17 cellular contexts compared by ENCODE assay signal in genomic region chr3:52150860-52151259, GRCh38. TPM values are rescaled to one million over a fixed set of nuclear protein-coding genes. Genes with fewer than 3 reads are reported as not detected.
A peak's percentile ranks its signal among the peaks of the same experiment; 100 is the strongest.
DNase-seq lines count a peak whose midpoint lies in the region; ATAC-seq and TF ChIP-seq lines count a peak whose summit lies in the region.
"Had no signal": no experiment of that assay in that cellular context is flagged by ENCODE, and none has a peak within 500 bp of the region (broad histone marks: within the 10 kb centered on the region; RNA-seq: fewer than 3 reads in every experiment).

No MANE protein-coding gene starts in this region.

- intact Hi-C loops in CD14-positive monocyte (cut with micrococcal nuclease): loop anchor here in 1 of 2 donors (5.0 kb wide), 1 partner anchor 46 kb away; the partner anchor contains the start of gene ALAS1

- TF ChIP-seq CTCF in CD14-positive monocyte (IDR thresholded peaks at IDR 0.05): no peak
- TF ChIP-seq CTCF in RWPE1 (conservative IDR thresholded peaks at IDR 0.05; ENCODE audit: low read depth): no peak
- no peak for TF ChIP-seq CTCF in nephron progenitor cell (IDR thresholded peaks at IDR 0.05)
- no peak for TF ChIP-seq CTCF in WERI-Rb-1 (IDR thresholded peaks at IDR 0.05; ENCODE audit: low read depth, low read length)

- DNase-seq in CD14-positive monocyte (ENCODE audit: low spot score) (peak; percentile 3), RWPE1 (ENCODE audit: low spot score) (no peak), nephron progenitor cell (no peak), COR-L47 (lab: John Stamatoyannopoulos, UW) (no peak), WERI-Rb-1 (no peak)
- DNase-seq: ACHN; BE2C; Calu3; CD4-positive, alpha-beta memory T cell; DMS79 treated with DMSO at 0.1 percent for 48 hours; GF-D8; HCEC 1CT had no signal

- H3K27ac ChIP-seq in RWPE1 (peak overlapping the region; percentile 21), WERI-Rb-1 (no peak overlapping the region; the same call in 1 of the 2 replicates)
- H3K27ac ChIP-seq: C4-2B had no signal

- POLR2A ChIA-PET in RWPE1 (lab: Yijun Ruan, JAX; ENCODE audit: low non-redundant PET): no interaction called here

- H3K4me3 ChIP-seq in WERI-Rb-1 (ENCODE audit: low read depth, low read length): no peak overlapping the region
- H3K4me3 ChIP-seq: GM23338 had no signal

- H3K36me3 Mint-ChIP-seq in CD14-positive monocyte: peaks cover 20 to 41% of the 10 kb centered on the region in 2 donors
- H3K36me3 Mint-ChIP-seq in nephron progenitor cell (ENCODE audit: low read depth): peaks cover 10% of the 10 kb centered on the region
- H3K36me3 Mint-ChIP-seq: IgD-negative memory B cell had no signal

- no peaks in the 10 kb centered on the region for H3K9me3 Mint-ChIP-seq in CD14-positive monocyte
- H3K9me3 Mint-ChIP-seq in nephron progenitor cell: no peaks in the 10 kb centered on the region
- H3K9me3 Mint-ChIP-seq: CD4-positive, alpha-beta memory T cell; GM23338; IgD-negative memory B cell had no signal

- CTCF ChIA-PET in RWPE1 (lab: Yijun Ruan, JAX): interaction anchor here (0.6 kb wide), 1 partner anchor 129 kb away, joined by 4 read pairs; no protein-coding TSS in a partner anchor

- no peaks in the 10 kb centered on the region for H3K27me3 ChIP-seq in WERI-Rb-1 (ENCODE audit: insufficient read depth, low read depth, severe bottlenecking)
- H3K27me3 ChIP-seq: BE2C had no signal

- no peak overlapping the region for H3K27ac Mint-ChIP-seq in CD14-positive monocyte
- peak overlapping the region; percentile 62 for H3K27ac Mint-ChIP-seq in nephron progenitor cell
- H3K27ac Mint-ChIP-seq: CD4-positive, alpha-beta memory T cell; GM23338 had no signal

- H3K4me3 Mint-ChIP-seq in CD14-positive monocyte (no peak overlapping the region), nephron progenitor cell (no peak overlapping the region)
- H3K4me3 Mint-ChIP-seq: CD4-positive, alpha-beta memory T cell; GM23338 had no signal

- ATAC-seq in HG03457 (IDR thresholded peaks at IDR 0.05; ENCODE audit: unreplicated experiment): no peak
- ATAC-seq: GM23338, HepG2 had no signal

- H3K9me3 ChIP-seq in WERI-Rb-1 (ENCODE audit: severe bottlenecking): no peaks in the 10 kb centered on the region
- H3K9me3 ChIP-seq: BE2C had no signal

- no peaks in the 10 kb centered on the region for H3K27me3 Mint-ChIP-seq in CD14-positive monocyte (ENCODE audit: low read depth in 3 of 3)
- H3K27me3 Mint-ChIP-seq in nephron progenitor cell (ENCODE audit: low read depth, poor library complexity): no peaks in the 10 kb centered on the region
- H3K27me3 Mint-ChIP-seq: CD4-positive, alpha-beta memory T cell; IgD-negative memory B cell had no signal

- H3K4me1 Mint-ChIP-seq in CD14-positive monocyte (peaks cover 17% of the 10 kb centered on the region), nephron progenitor cell (peaks cover 27% of the 10 kb centered on the region)

- H3K36me3 ChIP-seq in WERI-Rb-1: peaks cover 26% of the 10 kb centered on the region
- H3K36me3 ChIP-seq: BE2C had no signal

RNA-seq across cellular contexts. Expression of gene POC1A, which starts 3.4 kb away (rescaled TPM):
- polyA plus RNA-seq in CD14-positive monocyte: 1 to 10 TPM; 1.2 to 2.0 TPM

RNA-seq across cellular contexts. Expression of gene ALAS1, which starts 47.1 kb away (rescaled TPM):
- polyA plus RNA-seq in CD14-positive monocyte: 10 to 100 TPM; 20.9 to 38.7 TPM
